21 cellular contexts compared by ENCODE assay signal in the genomic region with DNA sequence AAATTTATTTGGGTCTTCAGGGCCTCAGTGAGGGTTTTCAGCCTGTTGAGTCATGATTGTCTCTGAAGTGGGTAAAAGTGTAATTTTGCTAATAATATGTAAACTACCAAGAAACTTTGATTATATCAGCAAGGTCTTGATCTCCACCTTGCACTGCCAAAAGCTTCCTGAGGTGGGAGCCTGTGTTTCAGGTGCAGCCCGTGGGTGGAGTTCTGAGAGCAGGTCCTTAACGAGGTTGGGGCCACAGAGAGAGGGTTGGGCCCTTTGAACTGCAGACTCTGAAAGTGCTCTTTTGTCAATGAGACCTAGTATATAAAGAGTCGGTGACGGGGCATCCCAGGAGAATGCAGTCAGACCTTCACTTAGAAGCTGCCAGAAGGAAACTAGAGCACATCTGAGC.
"Had no signal": no experiment of that assay in that cellular context is flagged by ENCODE, and none has a peak within 500 bp of the region (broad histone marks: within the 10 kb centered on the region; RNA-seq: fewer than 3 reads in every experiment).

No MANE protein-coding gene starts in this region.

- FAIRE-seq: islet of Langerhans had no signal

- H3K4me3 ChIP-seq: coronary artery, heart left ventricle, psoas muscle, spleen had no signal

- H3K4me1 ChIP-seq: heart left ventricle, parathyroid adenoma, psoas muscle, spleen had no signal

- H3K27me3 ChIP-seq: heart left ventricle, spleen had no signal

- H3K9me3 ChIP-seq: heart left ventricle, psoas muscle had no signal

- H3K9ac ChIP-seq: parathyroid adenoma had no signal

- H3K79me2 ChIP-seq: parathyroid adenoma had no signal

- H2AFZ ChIP-seq: parathyroid adenoma had no signal

- ATAC-seq: heart left ventricle; naive thymus-derived CD4-positive, alpha-beta T cell; psoas muscle; sciatic nerve; stimulated activated naive B cell treated with anti-CD40 and anti-IgM and Interleukin-4, amounts not matched to agents 10 μg/mL and 1 μg/mL and 100 μg/mL, for 72 hours; stimulated activated naive CD8-positive, alpha-beta T cell treated with anti-CD3 and anti-CD28 coated beads, Interleukin-15, amount 100 ng/mL, for 72 hours had no signal

- H3K36me3 ChIP-seq: heart left ventricle, spleen had no signal

- H3K27ac ChIP-seq: coronary artery, heart left ventricle, parathyroid adenoma, psoas muscle, spleen had no signal

- DNase-seq: effector CD4-positive, alpha-beta T cell; foreskin melanocyte; heart left ventricle; hippocampal formation; kidney glomerular epithelial cell; mesendoderm; naive thymus-derived CD4-positive, alpha-beta T cell; nephron progenitor cell; psoas muscle; retina; spleen; stimulated activated CD4-positive, alpha-beta T cell treated with anti-CD3 and anti-CD28 coated beads, Interleukin-15, amount 100 ng/mL, for 24 hours; stimulated activated CD4-positive, alpha-beta T cell treated with anti-CD3 and anti-CD28 coated beads, Interleukin-1b, Interleukin-23, amount 100 ng/mL, for 48 hours; stimulated activated CD4-positive, alpha-beta T cell treated with anti-CD3 and anti-CD28 coated beads, Interleukin-4, amount 100 ng/mL, for 24 hours; stimulated activated naive B cell treated with anti-CD40 and anti-IgM and Interleukin-4, amounts not matched to agents 10 μg/mL and 1 μg/mL and 100 μg/mL, for 72 hours; stimulated activated naive CD8-positive, alpha-beta T cell treated with anti-CD3 and anti-CD28 coated beads, Interleukin-15, amount 100 ng/mL, for 72 hours; trophoblast cell had no signal
